ENCODE assay signal across 18 cellular contexts in the genomic region with DNA sequence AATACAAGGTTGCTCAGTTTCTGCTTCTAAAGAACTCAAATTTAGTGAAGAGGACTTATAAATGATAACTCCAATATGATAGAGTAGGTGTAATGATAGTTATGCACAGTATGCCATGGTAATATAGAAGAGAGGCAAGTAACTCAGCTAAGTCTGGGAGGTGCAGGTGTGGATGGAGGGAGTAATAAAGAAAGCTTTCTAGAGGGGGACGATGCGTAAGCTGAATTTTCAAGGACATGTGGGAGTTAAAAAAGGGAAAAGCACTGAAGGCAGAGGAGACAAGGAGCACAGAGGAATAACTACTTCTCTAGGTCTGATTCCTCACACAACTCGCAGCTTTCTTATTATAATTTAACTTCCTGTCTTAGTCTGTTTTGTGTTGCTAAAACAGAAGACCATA. TPM values are rescaled to one million over a fixed set of nuclear protein-coding genes. Genes with fewer than 3 reads are reported as not detected.
DNase-seq lines count a peak whose midpoint lies in the region; ATAC-seq and TF ChIP-seq lines count a peak whose summit lies in the region.
"Had no signal": no experiment of that assay in that cellular context is flagged by ENCODE, and none has a peak within 500 bp of the region (broad histone marks: within the 10 kb centered on the region; RNA-seq: fewer than 3 reads in every experiment).

No MANE protein-coding gene starts in this region.

- POLR2A ChIA-PET in WTC11 (lab: Charles Lee): no interaction called here

- no peak overlapping the region for H4K91ac ChIP-seq in neuronal stem cell (ENCODE audit: low read depth, low read length, poor library complexity)

- H3K27ac Mint-ChIP-seq in WTC11 (0 out of 2 replicates have a peak overlapping the region, but pooled peaks have one; percentile 43), glutamatergic neuron (ENCODE audit: unreplicated experiment) (no peak overlapping the region)
- H3K27ac Mint-ChIP-seq: B cell; CD4-positive, alpha-beta T cell; CD8-positive, alpha-beta T cell had no signal

- DNase-seq in WTC11 (ENCODE audit: low spot score) (no peak), caudate nucleus (lab: John Stamatoyannopoulos, UW) (peak in 5 of 61 donors; percentile 4 to 68 (median 13)), neuronal stem cell (ENCODE audit: low spot score) (no peak), glutamatergic neuron (no peak), AML-193 (lab: John Stamatoyannopoulos, UW) (no peak), NCI-H2171 treated with DMSO at 0.1 percent for 48 hours (lab: John Stamatoyannopoulos, UW) (no peak)
- DNase-seq: 8988T; ACHN; Caco-2; Calu3; CD4-positive, alpha-beta T cell; CD8-positive, alpha-beta T cell; DMS79 treated with DMSO at 0.1 percent for 48 hours; GF-D8 had no signal

- no peak overlapping the region for H3K4me3 Mint-ChIP-seq in WTC11
- H3K4me3 Mint-ChIP-seq in glutamatergic neuron (ENCODE audit: unreplicated experiment): no peak overlapping the region
- H3K4me3 Mint-ChIP-seq: B cell; CD4-positive, alpha-beta T cell; CD8-positive, alpha-beta T cell had no signal

- H3K4me1 Mint-ChIP-seq in WTC11 (peaks cover 36% of the 10 kb centered on the region), glutamatergic neuron (ENCODE audit: low read depth, unreplicated experiment) (no peaks in the 10 kb centered on the region)
- H3K4me1 Mint-ChIP-seq: B cell had no signal

- H3K4ac ChIP-seq in neuronal stem cell (ENCODE audit: low read length): no peak overlapping the region

- H2BK120ac ChIP-seq in neuronal stem cell (ENCODE audit: low read depth, low read length): no peak overlapping the region

- CTCF ChIA-PET in WTC11 (lab: Charles Lee): no interaction called here

- no peak overlapping the region for H3K18ac ChIP-seq in neuronal stem cell (ENCODE audit: low read length)

- H3K4me2 ChIP-seq in neuronal stem cell (ENCODE audit: insufficient read depth, low read length, poor library complexity, severe bottlenecking): no peak overlapping the region

- no peak overlapping the region for H2AK5ac ChIP-seq in neuronal stem cell (ENCODE audit: low read depth, low read length)

- ATAC-seq in WTC11 (no peak), GM19328 (IDR thresholded peaks at IDR 0.05; ENCODE audit: unreplicated experiment) (no peak)
- ATAC-seq: CD8-positive, alpha-beta T cell had no signal

- H3K36me3 Mint-ChIP-seq in WTC11: 0 out of 2 replicates have a peak, but pooled peaks cover 3% of the 10 kb centered on the region
- no peaks in the 10 kb centered on the region for H3K36me3 Mint-ChIP-seq in glutamatergic neuron (ENCODE audit: unreplicated experiment)
- H3K36me3 Mint-ChIP-seq: CD8-positive, alpha-beta T cell had no signal

- H2AFZ ChIP-seq in neuronal stem cell (ENCODE audit: low read length): peak overlapping the region; percentile 54

- no peak overlapping the region for H2BK15ac ChIP-seq in neuronal stem cell (ENCODE audit: low read length)

- peak overlapping the region; percentile 47 for H3K27ac ChIP-seq in caudate nucleus (ENCODE audit: low read depth, low read length)
- H3K27ac ChIP-seq in neuronal stem cell (replicated peaks; ENCODE audit: low read length): no peak overlapping the region
- H3K27ac ChIP-seq: BLaER1 treated with 17β-estradiol and CSF1 and Interleukin-3, amounts not matched to agents 10 nM and 100 nM; C4-2B had no signal

- no peak overlapping the region for H3K9ac ChIP-seq in neuronal stem cell (ENCODE audit: low read depth, low read length, poor library complexity)
- H3K9ac ChIP-seq: BLaER1 treated with 17β-estradiol and CSF1 and Interleukin-3, amounts not matched to agents 10 nM and 100 nM had no signal

- H3K9me3 ChIP-seq in neuronal stem cell (replicated peaks in 1 of 2; ENCODE audit: control insufficient read depth in 2 of 2, insufficient read depth in 1 of 2, low read depth in 1 of 2, low read length in 2 of 2): peaks cover 0 to 8% of the 10 kb centered on the region in 2 donors
- H3K9me3 ChIP-seq: BLaER1 treated with 17β-estradiol and CSF1 and Interleukin-3, amounts not matched to agents 10 nM and 100 nM; Caco-2 had no signal

- no peak overlapping the region for H3K23ac ChIP-seq in neuronal stem cell (ENCODE audit: low read depth, low read length, poor library complexity)

- H3K79me1 ChIP-seq in neuronal stem cell (ENCODE audit: low read depth, low read length): no peaks in the 10 kb centered on the region

- H4K8ac ChIP-seq in neuronal stem cell (ENCODE audit: low read depth, low read length): no peak overlapping the region

- no CpG with 5 or more reads among the region's 3 CpGs for WGBS in neuronal stem cell (ENCODE audit: extremely low coverage in 2 of 2, insufficient read length in 2 of 2, insufficient replicate concordance in 1 of 2), 2 donors

- peaks cover 0 to 4% of the 10 kb centered on the region in 2 donors for H3K4me1 ChIP-seq in neuronal stem cell (ENCODE audit: control insufficient read depth in 2 of 2, insufficient read depth in 1 of 2, low read depth in 1 of 2, low read length in 2 of 2)

- H3K27me3 Mint-ChIP-seq in WTC11 (ENCODE audit: low read depth): no peaks in the 10 kb centered on the region
- no peaks in the 10 kb centered on the region for H3K27me3 Mint-ChIP-seq in glutamatergic neuron (ENCODE audit: unreplicated experiment)
- H3K27me3 Mint-ChIP-seq: CD4-positive, alpha-beta T cell had no signal

- no peak overlapping the region for H3K4me3 ChIP-seq in neuronal stem cell (ENCODE audit: low read length in 2 of 2)
- H3K4me3 ChIP-seq: BLaER1 treated with 17β-estradiol and CSF1 and Interleukin-3, amounts not matched to agents 10 nM and 100 nM had no signal

- no peaks in the 10 kb centered on the region for H3K27me3 ChIP-seq in neuronal stem cell (ENCODE audit: control insufficient read depth in 3 of 3, insufficient read depth in 3 of 3, low read depth in 1 of 3, low read length in 3 of 3)
- H3K27me3 ChIP-seq: BLaER1 treated with 17β-estradiol and CSF1 and Interleukin-3, amounts not matched to agents 10 nM and 100 nM had no signal

- TF ChIP-seq CTCF in WTC11 (IDR thresholded peaks at IDR 0.05) (no peak), glutamatergic neuron (IDR thresholded peaks at IDR 0.05; ENCODE audit: partially characterized antibody, unreplicated experiment) (no peak)

- H3K14ac ChIP-seq in neuronal stem cell (ENCODE audit: low read length): no peak overlapping the region

- H3K36me3 ChIP-seq in neuronal stem cell (replicated peaks in 1 of 2; ENCODE audit: control insufficient read depth in 2 of 2, insufficient read depth in 2 of 2, low read length in 2 of 2): no peaks in the 10 kb centered on the region
- H3K36me3 ChIP-seq: BLaER1 treated with 17β-estradiol and CSF1 and Interleukin-3, amounts not matched to agents 10 nM and 100 nM had no signal

- no peak overlapping the region for H2BK5ac ChIP-seq in neuronal stem cell (ENCODE audit: low read length)

- H3K9me3 Mint-ChIP-seq in WTC11 (peaks cover 10% of the 10 kb centered on the region; the same call in 1 of the 2 replicates), glutamatergic neuron (ENCODE audit: unreplicated experiment) (no peaks in the 10 kb centered on the region)
- H3K9me3 Mint-ChIP-seq: CD4-positive, alpha-beta T cell; CD8-positive, alpha-beta T cell had no signal

- H2BK12ac ChIP-seq in neuronal stem cell (ENCODE audit: low read length): no peak overlapping the region

TF ChIP-seq in WTC11, 78 proteins besides CTCF, POLR2A, EP300 and RAD21:
- TF ChIP-seq ZNF416 (CRISPR knock-in tag; IDR thresholded peaks at IDR 0.05): no peak
- TF ChIP-seq, protein P1, sequence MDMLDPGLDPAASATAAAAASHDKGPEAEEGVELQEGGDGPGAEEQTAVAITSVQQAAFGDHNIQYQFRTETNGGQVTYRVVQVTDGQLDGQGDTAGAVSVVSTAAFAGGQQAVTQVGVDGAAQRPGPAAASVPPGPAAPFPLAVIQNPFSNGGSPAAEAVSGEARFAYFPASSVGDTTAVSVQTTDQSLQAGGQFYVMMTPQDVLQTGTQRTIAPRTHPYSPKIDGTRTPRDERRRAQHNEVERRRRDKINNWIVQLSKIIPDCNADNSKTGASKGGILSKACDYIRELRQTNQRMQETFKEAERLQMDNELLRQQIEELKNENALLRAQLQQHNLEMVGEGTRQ (CRISPR knock-in tag; IDR thresholded peaks at IDR 0.05): no peak
- TF ChIP-seq, protein P2, sequence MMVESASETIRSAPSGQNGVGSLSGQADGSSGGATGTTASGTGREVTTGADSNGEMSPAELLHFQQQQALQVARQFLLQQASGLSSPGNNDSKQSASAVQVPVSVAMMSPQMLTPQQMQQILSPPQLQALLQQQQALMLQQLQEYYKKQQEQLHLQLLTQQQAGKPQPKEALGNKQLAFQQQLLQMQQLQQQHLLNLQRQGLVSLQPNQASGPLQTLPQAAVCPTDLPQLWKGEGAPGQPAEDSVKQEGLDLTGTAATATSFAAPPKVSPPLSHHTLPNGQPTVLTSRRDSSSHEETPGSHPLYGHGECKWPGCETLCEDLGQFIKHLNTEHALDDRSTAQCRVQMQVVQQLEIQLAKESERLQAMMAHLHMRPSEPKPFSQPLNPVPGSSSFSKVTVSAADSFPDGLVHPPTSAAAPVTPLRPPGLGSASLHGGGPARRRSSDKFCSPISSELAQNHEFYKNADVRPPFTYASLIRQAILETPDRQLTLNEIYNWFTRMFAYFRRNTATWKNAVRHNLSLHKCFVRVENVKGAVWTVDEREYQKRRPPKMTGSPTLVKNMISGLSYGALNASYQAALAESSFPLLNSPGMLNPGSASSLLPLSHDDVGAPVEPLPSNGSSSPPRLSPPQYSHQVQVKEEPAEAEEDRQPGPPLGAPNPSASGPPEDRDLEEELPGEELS (CRISPR knock-in tag; IDR thresholded peaks at IDR 0.05): no peak
- TF ChIP-seq ETV6 (CRISPR knock-in tag; IDR thresholded peaks at IDR 0.05): no peak
- no peak for TF ChIP-seq NFE2L1 (CRISPR knock-in tag; IDR thresholded peaks at IDR 0.05)
- TF ChIP-seq SOX15 (CRISPR knock-in tag; IDR thresholded peaks at IDR 0.05): no peak
TF ChIP-seq in WTC11: peak in this region for 0.

RNA-seq across cellular contexts. Expression of a gene that starts 49.1 kb away (rescaled TPM):
- total RNA-seq in WTC11 (2021) (30.7 to 36.9 TPM (median 30.7 TPM) in 3 replicates), glutamatergic neuron (ENCODE audit: unreplicated experiment) (95.5 TPM)
- 20.4 TPM for polyA plus RNA-seq in neuronal stem cell (2013, experiment 1 of 2)
- 22.8 TPM for polyA plus RNA-seq in neuronal stem cell (2013, experiment 2 of 2)
